Comparison of ENCODE assay signal across 8 cellular contexts in the genomic region with DNA sequence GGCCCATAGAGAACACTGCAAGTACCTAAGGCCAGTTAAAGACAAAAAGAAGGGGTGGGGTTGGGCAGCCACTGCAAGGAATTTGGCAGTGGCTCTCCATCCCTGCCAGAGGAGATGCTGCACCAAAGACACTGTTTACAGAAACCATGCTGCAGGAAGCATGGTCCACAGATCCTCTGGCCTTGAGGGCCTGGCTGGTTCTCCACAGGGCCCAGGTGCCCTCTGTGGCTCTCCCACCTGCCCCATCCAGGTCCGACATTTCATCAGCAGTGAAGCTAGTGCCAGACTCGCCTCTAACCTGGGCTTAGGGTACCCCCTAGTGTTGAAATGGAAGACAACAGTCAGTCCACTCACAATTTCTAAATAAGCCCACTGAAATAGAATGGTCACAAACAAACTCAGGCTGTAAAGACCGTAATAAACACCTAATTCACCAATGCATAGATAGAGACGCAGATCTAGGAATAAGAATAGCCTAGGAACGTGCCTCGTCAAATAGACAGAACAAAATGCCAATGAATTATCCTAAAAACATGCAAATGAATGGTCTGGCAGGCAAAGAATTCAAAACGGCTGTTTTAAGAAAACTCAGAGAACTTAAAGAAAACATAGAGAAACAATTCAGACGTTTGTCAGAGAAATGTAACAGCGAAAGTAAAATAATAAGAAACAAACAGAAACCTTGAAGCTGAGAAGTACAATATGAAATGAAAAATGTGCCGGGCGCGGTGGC. TPM values are rescaled to one million over a fixed set of nuclear protein-coding genes. Genes with fewer than 3 reads are reported as not detected.
DNase-seq lines count a peak whose midpoint lies in the region; ATAC-seq and TF ChIP-seq lines count a peak whose summit lies in the region.

No MANE protein-coding gene starts in this region.

- intact Hi-C loops in mammary epithelial cell (cut with micrococcal nuclease), result loop anchor here (1.0 kb wide), 1 partner anchor 28 kb away; no protein-coding TSS in a partner anchor
- intact Hi-C loops in testis (cut with DNase I; ENCODE audit: low total_unique reads), result no loop called here

- dilution Hi-C loops in mammary epithelial cell (cut with HindIII; ENCODE audit: low sequenced_read_pairs), result no loop called here

- TF ChIP-seq CTCF in GM10248 (IDR thresholded peaks at IDR 0.05; ENCODE audit: control extremely low read depth, extremely low read depth, low read depth, missing control alignments) (peak; percentile 59), mammary epithelial cell (conservative IDR thresholded peaks at IDR 0.05 in 1 of 2, IDR thresholded peaks at IDR 0.05 in 1 of 2; ENCODE audit: extremely low read depth in 1 of 2, insufficient read depth in 1 of 2, low read depth in 1 of 2, low read length in 2 of 2) (peak; percentile 55 to 69), testis (IDR thresholded peaks at IDR 0.05) (peak; percentile 22 to 42 (median 34))

- H2AFZ ChIP-seq in mammary epithelial cell (ENCODE audit: low read depth, low read length), result no peak overlapping the region

- 29% methylated on average over 12 of the region's 12 CpGs for WGBS in mammary epithelial cell (ENCODE audit: low coverage, missing lambda C conversion rate)
- 17 to 30% methylated on average over 12 of the region's 12 CpGs for WGBS in testis, 2 donors

- no peak for TF ChIP-seq POLR2A in testis (IDR thresholded peaks at IDR 0.05)

- no peaks in the 10 kb centered on the region for H4K20me1 ChIP-seq in mammary epithelial cell (ENCODE audit: insufficient read depth, low read length)

- H3K27me3 ChIP-seq in mammary epithelial cell (ENCODE audit: insufficient read depth, low read length), result no peaks in the 10 kb centered on the region
- H3K27me3 ChIP-seq in testis, result no peaks in the 10 kb centered on the region

- no TSS peak for BruUV-seq in mammary epithelial cell (replicated peaks; lab: Mats Ljungman, UMichigan)

- H3K9me3 ChIP-seq in mammary epithelial cell (replicated peaks; ENCODE audit: insufficient read depth, low read length) (no peaks in the 10 kb centered on the region), testis (no peaks in the 10 kb centered on the region)

- no peak overlapping the region for H3K9ac ChIP-seq in mammary epithelial cell (ENCODE audit: insufficient read depth, low read length)

- H3K27me3 Mint-ChIP-seq in T-cell, result peaks cover 14 to 20% of the 10 kb centered on the region in 2 donors

- H3K4me1 ChIP-seq in mammary epithelial cell (ENCODE audit: insufficient read depth, low read length) (no peaks in the 10 kb centered on the region), testis (no peaks in the 10 kb centered on the region)

- H3K4me3 Mint-ChIP-seq in T-cell, result no peak overlapping the region

- H3K27ac ChIP-seq in mammary epithelial cell (ENCODE audit: insufficient read depth, low read depth, low read length) (no peak overlapping the region), testis (no peak overlapping the region)

- in situ Hi-C loops in mammary epithelial cell (cut with MboI; ENCODE audit: low sequenced_read_pairs in 2 of 2), result no loop called here

- no peaks in the 10 kb centered on the region for H3K79me2 ChIP-seq in mammary epithelial cell (ENCODE audit: insufficient read depth, low read length)

- no peaks in the 10 kb centered on the region for H3K9me3 Mint-ChIP-seq in T-cell

- peaks cover 0 to 6% (median 0%) of the 10 kb centered on the region in 3 donors for H3K4me1 Mint-ChIP-seq in T-cell

- no peaks in the 10 kb centered on the region for H3K36me3 Mint-ChIP-seq in T-cell

- no peak overlapping the region for H3K27ac Mint-ChIP-seq in T-cell

- CTCF ChIA-PET in GM10248 (lab: Yijun Ruan, JAX), result interaction anchor here (0.8 to 11.1 kb wide), 14 partner anchors 8 to 617 kb away, joined by 3 to 153 read pairs (median 6); no protein-coding TSS in a partner anchor
- CTCF ChIA-PET in T-cell (lab: Charles Lee), result interaction anchor here in 1 of 2 donors (1.0 to 1.8 kb wide), 2 partner anchors 26 to 28 kb away, joined by 4 to 16 read pairs; no protein-coding TSS in a partner anchor
- CTCF ChIA-PET in mammary epithelial cell (lab: Charles Lee; ENCODE audit: low non-redundant PET), result interaction anchor here (1.0 kb wide), 1 partner anchor 28 kb away, joined by 5 read pairs; no protein-coding TSS in a partner anchor

- no peak overlapping the region for H3K4me3 ChIP-seq in mammary epithelial cell (replicated peaks in 1 of 3; ENCODE audit: insufficient read depth in 1 of 3, low read depth in 2 of 3, low read length in 3 of 3)
- no peak overlapping the region for H3K4me3 ChIP-seq in testis

- no peak overlapping the region for H3K4me2 ChIP-seq in mammary epithelial cell (ENCODE audit: insufficient read depth, low read depth, low read length)

- POLR2A ChIA-PET in GM10248 (lab: Yijun Ruan, JAX) (no interaction called here), T-cell (lab: Charles Lee) (no interaction called here)

- peak; percentile 64 to 82 (median 70) for ATAC-seq in T-cell (replicated peaks in 1 of 4)

- DNase-seq in 8988T, result peak; percentile 85
- DNase-seq in GM10248 (ENCODE audit: extremely low spot score), result peak; percentile 83
- peak; percentile 34 for DNase-seq in NCI-H1694 (lab: John Stamatoyannopoulos, UW)
- DNase-seq in T-cell, result peak in 26 of 34 experiments; percentile 5 to 58 (median 30)
- DNase-seq in mammary epithelial cell, result peak; percentile 19
- DNase-seq in lung microvascular endothelial cell (ENCODE audit: low read depth in 2 of 2), result peak; percentile 52 to 76
- DNase-seq in testis, result peak; percentile 25
- DNase-seq in activated CD4-positive, CD25-positive, alpha-beta regulatory T cell (lab: John Stamatoyannopoulos, UW), result no peak

- no peaks in the 10 kb centered on the region for H3K36me3 ChIP-seq in mammary epithelial cell (ENCODE audit: insufficient read depth, low read length)
- H3K36me3 ChIP-seq in testis (ENCODE audit: low read depth, missing control alignments), result no peaks in the 10 kb centered on the region

RNA-seq across cellular contexts. Expression of a gene that starts 23.3 kb away (rescaled TPM):
- total RNA-seq in T-cell (not detected), mammary epithelial cell (not detected), lung microvascular endothelial cell (not detected in 2 replicates), testis (10 to 100 TPM; 33.6 to 68.4 TPM)
- polyA plus RNA-seq in mammary epithelial cell (not detected), testis (ENCODE audit: insufficient read depth, low read depth, low replicate concordance) (198 TPM)
- polyA minus RNA-seq in mammary epithelial cell, result not detected

RNA-seq across cellular contexts. Expression of a gene that starts 23.7 kb away (rescaled TPM):
- total RNA-seq in T-cell (not detected), mammary epithelial cell (not detected), lung microvascular endothelial cell (not detected in 2 replicates), testis (10 to 100 TPM; 23.1 to 55.3 TPM)
- polyA plus RNA-seq in mammary epithelial cell (not detected), testis (ENCODE audit: insufficient read depth, low read depth, low replicate concordance) (71.0 TPM)
- not detected for polyA minus RNA-seq in mammary epithelial cell

RNA-seq across cellular contexts. Expression of a gene that starts 24.8 kb away (rescaled TPM):
- total RNA-seq in T-cell, result not detected
- not detected for total RNA-seq in mammary epithelial cell
- not detected for polyA plus RNA-seq in mammary epithelial cell
- not detected for polyA minus RNA-seq in mammary epithelial cell
- total RNA-seq in lung microvascular endothelial cell, result not detected in 2 replicates
- not detected for total RNA-seq in testis
- not detected for polyA plus RNA-seq in testis (ENCODE audit: insufficient read depth, low read depth, low replicate concordance)

RNA-seq across cellular contexts. Expression of a gene that starts 38.9 kb away (rescaled TPM):
- total RNA-seq in T-cell, result 1,000 to 10,000 TPM; 3,043 to 4,286 (median 3,822) TPM
- 1,000 to 10,000 TPM in 1 of 2 donors, 100 to 1,000 TPM in 1; 530 to 2,153 TPM for total RNA-seq in mammary epithelial cell
- polyA plus RNA-seq in mammary epithelial cell, result 3,946 TPM
- polyA minus RNA-seq in mammary epithelial cell, result 789 TPM
- 1,113 and 1,209 TPM in 2 replicates for total RNA-seq in lung microvascular endothelial cell
- total RNA-seq in testis, result 1,000 to 10,000 TPM in 1 of 2 donors, 100 to 1,000 TPM in 1; 869 to 1,199 TPM
- polyA plus RNA-seq in testis (ENCODE audit: insufficient read depth, low read depth, low replicate concordance), result 1,270 TPM

RNA-seq across cellular contexts. Expression of a gene that starts 55.9 kb away (rescaled TPM):
- total RNA-seq in T-cell, result 10 to 100 TPM; 15.9 to 51.1 (median 19.0) TPM
- total RNA-seq in mammary epithelial cell, result under 1 TPM in 1 of 2 donors, not detected in 1; 0.40 TPM
- polyA plus RNA-seq in mammary epithelial cell, result 0.08 TPM
- not detected for polyA minus RNA-seq in mammary epithelial cell
- not detected in 2 replicates for total RNA-seq in lung microvascular endothelial cell
- total RNA-seq in testis, result under 1 TPM in 1 of 2 donors, not detected in 1; 0.87 TPM
- 3.6 TPM for polyA plus RNA-seq in testis (ENCODE audit: insufficient read depth, low read depth, low replicate concordance)

Comparison
In these comparisons a context has a peak if more than half of its experiments do, and no peak if none do; other contexts are left out.
1. DNase-seq: peak in 8988T (single experiment), GM10248 (single experiment), NCI-H1694 (single experiment), T-cell (26 of 34), mammary epithelial cell (single experiment), lung microvascular endothelial cell (2 of 2) and testis (single experiment); none in activated CD4-positive, CD25-positive, alpha-beta regulatory T cell (0 of 4).
2. RNA of a gene that starts 23.3 kb away (total RNA-seq): 33.6 to 68.4 TPM in testis; not detected in T-cell, not detected in mammary epithelial cell and not detected in lung microvascular endothelial cell; every median in the first group is over 10 times any median in the second.
3. RNA of a gene that starts 23.7 kb away (total RNA-seq): 23.1 to 55.3 TPM in testis; not detected in T-cell, not detected in mammary epithelial cell and not detected in lung microvascular endothelial cell; every median in the first group is over 10 times any median in the second.
4. Peak in every context shown above with its lines, with median percentiles within 50 percentile points of each other: CTCF ChIP-seq.